ENCODE assay signal across 22 cellular contexts in the genomic region with DNA sequence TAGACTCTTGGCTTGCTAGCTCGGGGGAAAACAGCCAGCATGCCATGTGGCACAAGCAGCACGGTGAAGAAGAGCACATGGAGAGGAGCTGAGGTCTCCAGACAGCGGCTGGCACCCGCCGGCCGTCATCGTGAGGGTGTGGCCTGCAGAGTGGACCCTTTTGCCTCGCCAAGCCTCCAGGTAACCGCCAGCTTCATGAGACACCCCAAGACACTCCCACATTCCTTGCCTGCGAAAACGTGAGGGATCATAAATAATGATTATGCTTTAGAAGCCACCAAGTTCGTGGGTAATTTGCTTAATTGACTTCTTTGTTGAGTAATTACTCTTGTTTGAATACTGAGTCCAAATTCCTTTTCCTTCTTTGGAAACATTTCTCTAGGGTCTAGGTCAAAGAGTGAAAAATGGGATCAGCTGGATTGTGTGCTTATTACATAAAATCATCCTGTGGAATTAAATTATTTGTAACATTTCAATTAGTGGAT. TPM values are rescaled to one million over a fixed set of nuclear protein-coding genes. Genes with fewer than 3 reads are reported as not detected.
DNase-seq lines count a peak whose midpoint lies in the region; ATAC-seq, FAIRE-seq and TF ChIP-seq lines count a peak whose summit lies in the region.
"Had no signal": no experiment of that assay in that cellular context is flagged by ENCODE, and none has a peak within 500 bp of the region (broad histone marks: within the 10 kb centered on the region; RNA-seq: fewer than 3 reads in every experiment).

No MANE protein-coding gene starts in this region.

- peaks cover 2% of the 10 kb centered on the region for H3K36me3 Mint-ChIP-seq in T-helper 17 cell (ENCODE audit: low read depth)
- H3K36me3 Mint-ChIP-seq: CD14-positive monocyte had no signal

- TF ChIP-seq CTCF in A549 (IDR thresholded peaks at IDR 0.05) (no peak), Peyer's patch (IDR thresholded peaks at IDR 0.05) (no peak), hepatocyte (IDR thresholded peaks at IDR 0.05; ENCODE audit: poor library complexity) (no peak)

- no peaks in the 10 kb centered on the region for H3K27me3 ChIP-seq in Peyer's patch
- H3K27me3 ChIP-seq in hepatocyte, result no peaks in the 10 kb centered on the region

- H3K27ac Mint-ChIP-seq in T-helper 17 cell, result no peak overlapping the region
- H3K27ac Mint-ChIP-seq: B cell, CD14-positive monocyte had no signal

- FAIRE-seq in A549 (lab: Jason Lieb, UNC), result no peak
- FAIRE-seq: A204.1, D721Med had no signal

- ATAC-seq in A549 (no peak), T-helper 17 cell (no peak), GM21381 (IDR thresholded peaks at IDR 0.05; ENCODE audit: unreplicated experiment) (no peak)
- ATAC-seq: Panc1 had no signal

- no peak for DNase-seq in A549 (ENCODE audit: low read depth in 1 of 2, low spot score in 1 of 2)
- DNase-seq in Peyer's patch, result peak in 2 of 3 donors; percentile 78 to 81
- DNase-seq in hepatocyte (ENCODE audit: low spot score), result peak; percentile 51
- DNase-seq in mesenteric fat pad (ENCODE audit: low spot score), result peak; percentile 68
- DNase-seq in T-helper 17 cell, result no peak
- DNase-seq in amniotic stem cell (lab: John Stamatoyannopoulos, UW), result no peak
- DNase-seq: DMS79; H7; Kasumi-1; NCI-H1417; NCI-H1694 treated with DMSO at 0.1 percent for 48 hours; NCI-H2081 treated with DMSO at 0.1 percent for 48 hours; NCI-H446; NCI-H774; NK-92 treated with Interleukin-12 subunit alpha and Interleukin-12 subunit beta, amount 100 ng/mL, for 24 hours; Right ventricle myocardium superior had no signal

- H3K4me2 ChIP-seq in A549 (no peak overlapping the region), hepatocyte (no peak overlapping the region)

- TF ChIP-seq EP300 in A549 (IDR thresholded peaks at IDR 0.05), result no peak

- no peaks in the 10 kb centered on the region for H3K9me2 ChIP-seq in hepatocyte (replicated peaks; ENCODE audit: insufficient read depth)

- no peak for TF ChIP-seq RAD21 in A549 (conservative IDR thresholded peaks at IDR 0.05 in 1 of 2, IDR thresholded peaks at IDR 0.05 in 1 of 2)

- H3K36me3 ChIP-seq in Peyer's patch (no peaks in the 10 kb centered on the region), hepatocyte (replicated peaks; ENCODE audit: insufficient read depth, low read depth) (no peaks in the 10 kb centered on the region)

- peaks cover 31% of the 10 kb centered on the region for H3K4me1 ChIP-seq in A549
- H3K4me1 ChIP-seq in Peyer's patch, result peaks cover 0 to 32% (median 4%) of the 10 kb centered on the region in 4 donors
- peaks cover 24% of the 10 kb centered on the region for H3K4me1 ChIP-seq in hepatocyte (ENCODE audit: insufficient read depth)

- H3K79me2 ChIP-seq in hepatocyte, result no peaks in the 10 kb centered on the region

- TF ChIP-seq POLR2A in A549 (IDR thresholded peaks at IDR 0.05; ENCODE audit: low read length) (no peak), Peyer's patch (IDR thresholded peaks at IDR 0.05) (peak in 1 of 2 donors; percentile 18)

- POLR2A ChIA-PET in A549 (lab: Yijun Ruan, JAX), result no interaction called here

- H4K20me1 ChIP-seq in hepatocyte (ENCODE audit: insufficient read depth, poor library complexity, severe bottlenecking), result no peaks in the 10 kb centered on the region

- no peak overlapping the region for H3K4me3 ChIP-seq in A549
- no peak overlapping the region for H3K4me3 ChIP-seq in Peyer's patch
- no peak overlapping the region for H3K4me3 ChIP-seq in hepatocyte

- no peaks in the 10 kb centered on the region for H3K9me3 ChIP-seq in A549
- no peaks in the 10 kb centered on the region for H3K9me3 ChIP-seq in Peyer's patch
- H3K9me3 ChIP-seq in hepatocyte (ENCODE audit: low read depth), result no peaks in the 10 kb centered on the region
- no peaks in the 10 kb centered on the region for H3K9me3 ChIP-seq in T-helper 17 cell (ENCODE audit: control insufficient read depth, low read length, poor library complexity, severe bottlenecking)

- WGBS in A549 (ENCODE audit: missing lambda C conversion rate), result 90% methylated on average over 10 of the region's 12 CpGs
- WGBS in hepatocyte (ENCODE audit: low lambda C conversion rate, missing lambda C conversion rate), result 80% methylated on average over 12 of the region's 12 CpGs

- no peak overlapping the region for H2AFZ ChIP-seq in hepatocyte

- CTCF ChIA-PET in A549 (lab: Yijun Ruan, JAX), result interaction anchor here (0.9 to 1.3 kb wide), 4 partner anchors 22 to 124 kb away, joined by 3 to 5 read pairs (median 3); no protein-coding TSS in a partner anchor

- H3K4me3 Mint-ChIP-seq in T-helper 17 cell, result no peak overlapping the region
- H3K4me3 Mint-ChIP-seq: B cell, CD14-positive monocyte had no signal

- no peaks in the 10 kb centered on the region for H3K27me3 Mint-ChIP-seq in T-helper 17 cell

- peak overlapping the region; percentile 86 to 96; a peak in 3 of 6 replicates for H3K27ac ChIP-seq in A549
- peak overlapping the region in 3 of 4 donors; percentile 62 to 80 (median 76) for H3K27ac ChIP-seq in Peyer's patch
- peak overlapping the region; percentile 60 for H3K27ac ChIP-seq in hepatocyte

- peaks cover 31% of the 10 kb centered on the region for H3K4me1 Mint-ChIP-seq in T-helper 17 cell
- H3K4me1 Mint-ChIP-seq: B cell, CD14-positive monocyte had no signal

TF ChIP-seq in A549, 52 proteins besides CTCF, POLR2A, EP300 and RAD21 (continues in another document):
- no peak for TF ChIP-seq POLR2AphosphoS2 (conservative IDR thresholded peaks at IDR 0.05; ENCODE audit: low read length)
- no peak for TF ChIP-seq FOSB (CRISPR knock-in tag; IDR thresholded peaks at IDR 0.05)
- no peak for TF ChIP-seq ZSCAN20 (CRISPR knock-in tag; IDR thresholded peaks at IDR 0.05)
- no peak for TF ChIP-seq NR3C1 (IDR thresholded peaks at IDR 0.05)
- TF ChIP-seq HOXB13 (CRISPR knock-in tag; IDR thresholded peaks at IDR 0.05; ENCODE audit: low read depth), result no peak
- no peak for TF ChIP-seq RARB (CRISPR knock-in tag; IDR thresholded peaks at IDR 0.05)
- TF ChIP-seq, protein P1, sequence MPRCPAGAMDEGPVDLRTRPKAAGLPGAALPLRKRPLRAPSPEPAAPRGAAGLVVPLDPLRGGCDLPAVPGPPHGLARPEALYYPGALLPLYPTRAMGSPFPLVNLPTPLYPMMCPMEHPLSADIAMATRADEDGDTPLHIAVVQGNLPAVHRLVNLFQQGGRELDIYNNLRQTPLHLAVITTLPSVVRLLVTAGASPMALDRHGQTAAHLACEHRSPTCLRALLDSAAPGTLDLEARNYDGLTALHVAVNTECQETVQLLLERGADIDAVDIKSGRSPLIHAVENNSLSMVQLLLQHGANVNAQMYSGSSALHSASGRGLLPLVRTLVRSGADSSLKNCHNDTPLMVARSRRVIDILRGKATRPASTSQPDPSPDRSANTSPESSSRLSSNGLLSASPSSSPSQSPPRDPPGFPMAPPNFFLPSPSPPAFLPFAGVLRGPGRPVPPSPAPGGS (IDR thresholded peaks at IDR 0.05), result no peak
- no peak for TF ChIP-seq ELK1 (IDR thresholded peaks at IDR 0.05; ENCODE audit: low read depth, low read length)
- no peak for TF ChIP-seq NPAS2 (CRISPR knock-in tag; IDR thresholded peaks at IDR 0.05; ENCODE audit: borderline replicate concordance)
- no peak for TF ChIP-seq EHF (CRISPR knock-in tag; IDR thresholded peaks at IDR 0.05)
- TF ChIP-seq, protein P2, sequence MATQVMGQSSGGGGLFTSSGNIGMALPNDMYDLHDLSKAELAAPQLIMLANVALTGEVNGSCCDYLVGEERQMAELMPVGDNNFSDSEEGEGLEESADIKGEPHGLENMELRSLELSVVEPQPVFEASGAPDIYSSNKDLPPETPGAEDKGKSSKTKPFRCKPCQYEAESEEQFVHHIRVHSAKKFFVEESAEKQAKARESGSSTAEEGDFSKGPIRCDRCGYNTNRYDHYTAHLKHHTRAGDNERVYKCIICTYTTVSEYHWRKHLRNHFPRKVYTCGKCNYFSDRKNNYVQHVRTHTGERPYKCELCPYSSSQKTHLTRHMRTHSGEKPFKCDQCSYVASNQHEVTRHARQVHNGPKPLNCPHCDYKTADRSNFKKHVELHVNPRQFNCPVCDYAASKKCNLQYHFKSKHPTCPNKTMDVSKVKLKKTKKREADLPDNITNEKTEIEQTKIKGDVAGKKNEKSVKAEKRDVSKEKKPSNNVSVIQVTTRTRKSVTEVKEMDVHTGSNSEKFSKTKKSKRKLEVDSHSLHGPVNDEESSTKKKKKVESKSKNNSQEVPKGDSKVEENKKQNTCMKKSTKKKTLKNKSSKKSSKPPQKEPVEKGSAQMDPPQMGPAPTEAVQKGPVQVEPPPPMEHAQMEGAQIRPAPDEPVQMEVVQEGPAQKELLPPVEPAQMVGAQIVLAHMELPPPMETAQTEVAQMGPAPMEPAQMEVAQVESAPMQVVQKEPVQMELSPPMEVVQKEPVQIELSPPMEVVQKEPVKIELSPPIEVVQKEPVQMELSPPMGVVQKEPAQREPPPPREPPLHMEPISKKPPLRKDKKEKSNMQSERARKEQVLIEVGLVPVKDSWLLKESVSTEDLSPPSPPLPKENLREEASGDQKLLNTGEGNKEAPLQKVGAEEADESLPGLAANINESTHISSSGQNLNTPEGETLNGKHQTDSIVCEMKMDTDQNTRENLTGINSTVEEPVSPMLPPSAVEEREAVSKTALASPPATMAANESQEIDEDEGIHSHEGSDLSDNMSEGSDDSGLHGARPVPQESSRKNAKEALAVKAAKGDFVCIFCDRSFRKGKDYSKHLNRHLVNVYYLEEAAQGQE (IDR thresholded peaks at IDR 0.05), result no peak
- no peak for TF ChIP-seq MAX (IDR thresholded peaks at IDR 0.05)

RNA-seq across cellular contexts. Expression of gene FAM50B, which starts 23.2 kb away (rescaled TPM):
- polyA plus RNA-seq in A549 (2011; rRNA removed) (4.6 and 5.1 TPM in 2 replicates), A549 (2017; fragmentation: RNase III; extraction: RNeasy Plus Mini Kit Qiagen cat#74134 plus additional on column Dnase treatment) (5.5 to 6.8 TPM (median 6.4 TPM) in 3 replicates), hepatocyte (1.1 and 1.6 TPM in 2 replicates)
- 6.7 and 7.9 TPM in 2 replicates for polyA plus RNA-seq in A549 (2012; cell fraction: cytosol; rRNA removed)
- polyA plus RNA-seq in A549 (2012; cell fraction: nucleus; rRNA removed), result 6.8 and 7.5 TPM in 2 replicates
- 1.5 and 2.5 TPM in 2 replicates for polyA minus RNA-seq in A549 (2011; rRNA and poly(A)+ RNA removed)
- total RNA-seq in Peyer's patch (10 to 100 TPM in 1 of 4 donors, 1 to 10 TPM in 3; 3.3 to 10.7 (median 4.7) TPM), hepatocyte (0.84 and 1.6 TPM in 2 replicates), mesenteric fat pad (6.1 TPM), T-helper 17 cell (1 to 10 TPM; 5.0 to 5.1 TPM)

Comparison
In these comparisons a context has a peak if more than half of its experiments do, and no peak if none do; other contexts are left out.
1. DNase-seq: peak in Peyer's patch (2 of 3), hepatocyte (single experiment) and mesenteric fat pad (single experiment); none in A549 (0 of 2), T-helper 17 cell (0 of 3) and amniotic stem cell (single experiment).
2. Peak in every context shown above with its lines, with median percentiles within 50 percentile points of each other: H3K27ac ChIP-seq.